In the genomic region with DNA sequence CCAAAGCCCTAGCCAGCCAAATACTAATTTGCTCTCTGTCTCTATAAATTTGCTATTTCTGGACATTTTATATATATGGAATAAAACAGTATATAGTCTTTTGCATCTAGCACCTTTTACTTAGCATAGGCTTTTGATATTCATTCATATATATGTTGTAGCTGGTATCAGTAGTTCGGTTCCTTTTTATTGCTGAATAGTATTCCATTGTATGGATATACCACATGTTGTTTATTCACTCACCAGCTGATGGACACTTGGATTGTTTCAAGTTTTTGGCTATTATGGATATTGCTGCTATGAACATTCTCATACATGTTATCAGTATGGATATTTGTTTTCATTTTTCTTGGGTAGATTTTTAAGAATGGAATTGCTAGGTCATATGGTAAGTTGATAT, we compare ENCODE assay signal across 28 cellular contexts.
"Had no signal": no experiment of that assay in that cellular context is flagged by ENCODE, and none has a peak within 500 bp of the region (broad histone marks: within the 10 kb centered on the region; RNA-seq: fewer than 3 reads in every experiment).

No MANE protein-coding gene starts in this region.

- H3K9me3 ChIP-seq: ovary, right lobe of liver, stomach, thyroid gland, vagina had no signal

- H3K4me1 ChIP-seq: neural progenitor cell, parathyroid adenoma, psoas muscle, right lobe of liver, sigmoid colon, stomach, thyroid gland, tibial nerve, upper lobe of left lung, vagina had no signal

- H3K4me2 ChIP-seq: neural progenitor cell had no signal

- H3K9me3 Mint-ChIP-seq: stimulated activated effector memory CD8-positive, alpha-beta T cell treated with anti-CD3 and anti-CD28 coated beads, Interleukin-12 subunit alpha, Interleukin-12 subunit beta, amount 100 ng/mL, for 72 hours; stimulated activated naive CD8-positive, alpha-beta T cell treated with anti-CD3 and anti-CD28 coated beads, Interleukin-15, Interleukin-2, amounts not matched to agents 100 ng/mL and 50 ng/mL, for 24 hours had no signal

- H3K27me3 ChIP-seq: neural progenitor cell, ovary, right lobe of liver, sigmoid colon, stomach, thyroid gland, tibial nerve, upper lobe of left lung, vagina had no signal

- H3K4me3 Mint-ChIP-seq: nephron; neural progenitor cell; stimulated activated effector memory CD8-positive, alpha-beta T cell treated with anti-CD3 and anti-CD28 coated beads, Interleukin-12 subunit alpha, Interleukin-12 subunit beta, amount 100 ng/mL, for 72 hours; stimulated activated naive B cell treated with anti-CD40 and anti-IgM and Interleukin-4, amounts not matched to agents 10 μg/mL and 1 μg/mL and 100 μg/mL, for 72 hours; stimulated activated naive CD8-positive, alpha-beta T cell treated with anti-CD3 and anti-CD28 coated beads, Interleukin-15, Interleukin-2, amounts not matched to agents 100 ng/mL and 50 ng/mL, for 24 hours had no signal

- ATAC-seq: psoas muscle; right cardiac atrium; right lobe of liver; stimulated activated effector memory CD8-positive, alpha-beta T cell treated with anti-CD3 and anti-CD28 coated beads, Interleukin-12 subunit alpha, Interleukin-12 subunit beta, amount 100 ng/mL, for 72 hours; stimulated activated naive B cell treated with anti-CD40 and anti-IgM and Interleukin-4, amounts not matched to agents 10 μg/mL and 1 μg/mL and 100 μg/mL, for 72 hours had no signal

- H3K36me3 ChIP-seq: ovary had no signal

- H2AFZ ChIP-seq: neural progenitor cell, parathyroid adenoma had no signal

- H3K27me3 Mint-ChIP-seq: progenitor cell of endocrine pancreas; stimulated activated naive B cell treated with anti-CD40 and anti-IgM and Interleukin-4, amounts not matched to agents 10 μg/mL and 1 μg/mL and 100 μg/mL, for 72 hours; stimulated activated naive CD8-positive, alpha-beta T cell treated with anti-CD3 and anti-CD28 coated beads, Interleukin-15, Interleukin-2, amounts not matched to agents 100 ng/mL and 50 ng/mL, for 24 hours had no signal

- FAIRE-seq: small intestine, urothelium cell line had no signal

- H3K27ac ChIP-seq: neural progenitor cell, ovary, parathyroid adenoma, psoas muscle, right lobe of liver, sigmoid colon, stomach, thoracic aorta, thyroid gland, tibial nerve, upper lobe of left lung, vagina had no signal

- H3K4me3 ChIP-seq: neural progenitor cell, ovary, psoas muscle, right lobe of liver, sigmoid colon, stomach, thoracic aorta, thyroid gland, tibial nerve, upper lobe of left lung, vagina had no signal

- H3K9ac ChIP-seq: neural progenitor cell, parathyroid adenoma had no signal

- H3K79me2 ChIP-seq: parathyroid adenoma had no signal

- DNase-seq: occipital lobe; ovary; posterior cingulate gyrus; psoas muscle; right cardiac atrium; right lobe of liver; sigmoid colon; small intestine; stimulated activated CD4-positive, alpha-beta T cell treated with anti-CD3 and anti-CD28 coated beads, Interleukin-15, amount 100 ng/mL, for 24 hours; stimulated activated CD4-positive, alpha-beta T cell treated with anti-CD3 and anti-CD28 coated beads, Interleukin-2, amount 100 ng/mL, for 24 hours; stimulated activated CD4-positive, alpha-beta T cell treated with anti-CD3 and anti-CD28 coated beads, Interleukin-2, amount 100 ng/mL, for 48 hours; stimulated activated CD4-positive, alpha-beta T cell treated with anti-CD3 and anti-CD28 coated beads, Interleukin-4, amount 100 ng/mL, for 24 hours; stimulated activated naive B cell treated with anti-CD40 and anti-IgM and Interleukin-4, amounts not matched to agents 10 μg/mL and 1 μg/mL and 100 μg/mL, for 72 hours; stimulated activated naive CD4-positive, alpha-beta T cell treated with Interleukin-2 at 50 U/mL for 16 hours; stomach; thyroid gland; trophoblast cell; upper lobe of left lung had no signal

- H3K4me1 Mint-ChIP-seq: nephron; neural progenitor cell; stimulated activated effector memory CD8-positive, alpha-beta T cell treated with anti-CD3 and anti-CD28 coated beads, Interleukin-12 subunit alpha, Interleukin-12 subunit beta, amount 100 ng/mL, for 72 hours had no signal

- H3K27ac Mint-ChIP-seq: nephron; neural progenitor cell; progenitor cell of endocrine pancreas; stimulated activated effector memory CD8-positive, alpha-beta T cell treated with anti-CD3 and anti-CD28 coated beads, Interleukin-12 subunit alpha, Interleukin-12 subunit beta, amount 100 ng/mL, for 72 hours; stimulated activated naive B cell treated with anti-CD40 and anti-IgM and Interleukin-4, amounts not matched to agents 10 μg/mL and 1 μg/mL and 100 μg/mL, for 72 hours; stimulated activated naive CD8-positive, alpha-beta T cell treated with anti-CD3 and anti-CD28 coated beads, Interleukin-15, Interleukin-2, amounts not matched to agents 100 ng/mL and 50 ng/mL, for 24 hours had no signal
